ENCODE assay signal across 27 cellular contexts in genomic region chr1:10852998-10853520, GRCh38.
"Had no signal": no experiment of that assay in that cellular context is flagged by ENCODE, and none has a peak within 500 bp of the region (broad histone marks: within the 10 kb centered on the region; RNA-seq: fewer than 3 reads in every experiment).

No MANE protein-coding gene starts in this region.

- H3K4me3 Mint-ChIP-seq: endodermal cell; memory B cell; natural killer cell; stimulated activated naive CD8-positive, alpha-beta T cell treated with anti-CD3 and anti-CD28 coated beads, Interleukin-15, amount 100 ng/mL, for 72 hours had no signal

- H3K36me3 Mint-ChIP-seq: memory B cell, natural killer cell had no signal

- DNase-seq: dorsolateral prefrontal cortex; effector CD4-positive, alpha-beta T cell; endodermal cell; foreskin fibroblast; kidney; natural killer cell; right cardiac atrium; small intestine; stimulated activated CD4-positive, alpha-beta T cell treated with anti-CD3 and anti-CD28 coated beads, Interleukin-1b, Interleukin-23, amount 100 ng/mL, for 48 hours; stimulated activated CD4-positive, alpha-beta T cell treated with anti-CD3 and anti-CD28 coated beads, Interleukin-4, amount 100 ng/mL, for 1 hour; stimulated activated CD8-positive, alpha-beta memory T cell treated with anti-CD3 and anti-CD28 coated beads, Interleukin-4, amount 100 ng/mL, for 48 hours; stimulated activated naive CD4-positive, alpha-beta T cell; stimulated activated naive CD8-positive, alpha-beta T cell treated with anti-CD3 and anti-CD28 coated beads, Interleukin-15, amount 100 ng/mL, for 72 hours; transverse colon had no signal

- H3K27ac Mint-ChIP-seq: endodermal cell; memory B cell; natural killer cell; progenitor cell of endocrine pancreas; stimulated activated naive CD8-positive, alpha-beta T cell treated with anti-CD3 and anti-CD28 coated beads, Interleukin-15, amount 100 ng/mL, for 72 hours had no signal

- H3K9me3 ChIP-seq: gastroesophageal sphincter, heart left ventricle, neutrophil, suprapubic skin, transverse colon had no signal

- H3K79me2 ChIP-seq: hepatocyte, parathyroid adenoma had no signal

- H3K4me2 ChIP-seq: hepatocyte had no signal

- H3K27ac ChIP-seq: dorsolateral prefrontal cortex, epithelial cell of prostate, gastroesophageal sphincter, heart left ventricle, hepatocyte, neutrophil, parathyroid adenoma, suprapubic skin, transverse colon had no signal

- H3K9ac ChIP-seq: parathyroid adenoma had no signal

- H3K9me3 Mint-ChIP-seq: natural killer cell had no signal

- H3K36me3 ChIP-seq: gastroesophageal sphincter, heart left ventricle, neutrophil, suprapubic skin, transverse colon had no signal

- H3K4me3 ChIP-seq: dorsolateral prefrontal cortex, gastroesophageal sphincter, heart left ventricle, hepatocyte, lung, suprapubic skin, transverse colon had no signal

- H3K27me3 ChIP-seq: gastroesophageal sphincter, hepatocyte, neutrophil, suprapubic skin, transverse colon had no signal

- H3K4me1 Mint-ChIP-seq: memory B cell; natural killer cell; stimulated activated naive CD8-positive, alpha-beta T cell treated with anti-CD3 and anti-CD28 coated beads, Interleukin-15, amount 100 ng/mL, for 72 hours had no signal

- H3K4me1 ChIP-seq: gastroesophageal sphincter, parathyroid adenoma, suprapubic skin, transverse colon had no signal

- H2AFZ ChIP-seq: hepatocyte, parathyroid adenoma had no signal

- H3K27me3 Mint-ChIP-seq: stimulated activated naive CD8-positive, alpha-beta T cell treated with anti-CD3 and anti-CD28 coated beads, Interleukin-15, amount 100 ng/mL, for 72 hours had no signal

- ATAC-seq: esophagus mucosa; gastroesophageal sphincter; heart left ventricle; left lobe of liver; natural killer cell; right cardiac atrium; stimulated activated naive CD8-positive, alpha-beta T cell treated with anti-CD3 and anti-CD28 coated beads, Interleukin-15, amount 100 ng/mL, for 72 hours had no signal

- FAIRE-seq: colon, kidney, small intestine had no signal
